14 cellular contexts compared by ENCODE assay signal in genomic region chr7:22430457-22430856, GRCh38.
DNase-seq lines count a peak whose midpoint lies in the region; ATAC-seq and TF ChIP-seq lines count a peak whose summit lies in the region.
"Had no signal": no experiment of that assay in that cellular context is flagged by ENCODE, and none has a peak within 500 bp of the region (broad histone marks: within the 10 kb centered on the region; RNA-seq: fewer than 3 reads in every experiment).

No MANE protein-coding gene starts in this region.

- H3K4me3 ChIP-seq in AG09309 (ENCODE audit: control insufficient read depth, low read depth, low read length), result no peak overlapping the region
- H3K4me3 ChIP-seq in mammary epithelial cell (replicated peaks in 1 of 3; ENCODE audit: insufficient read depth in 1 of 3, low read depth in 2 of 3, low read length in 3 of 3), result no peak overlapping the region
- no peak overlapping the region for H3K4me3 ChIP-seq in MM.1S (ENCODE audit: low read length)
- H3K4me3 ChIP-seq: tibial artery had no signal

- H3K4me2 ChIP-seq in mammary epithelial cell (ENCODE audit: insufficient read depth, low read depth, low read length) (peak overlapping the region; percentile 13), MM.1S (ENCODE audit: low read depth, low read length) (no peak overlapping the region)

- TF ChIP-seq CTCF in AG09309 (IDR thresholded peaks at IDR 0.05; ENCODE audit: control insufficient read depth, insufficient read depth, low read depth, low read length, missing control alignments) (no peak), mammary epithelial cell (conservative IDR thresholded peaks at IDR 0.05 in 1 of 2, IDR thresholded peaks at IDR 0.05 in 1 of 2; ENCODE audit: extremely low read depth in 1 of 2, insufficient read depth in 1 of 2, low read depth in 1 of 2, low read length in 2 of 2) (no peak), omental fat pad (IDR thresholded peaks at IDR 0.05) (no peak), MM.1S (IDR thresholded peaks at IDR 0.05; ENCODE audit: low read length) (no peak)

- H3K9me3 ChIP-seq in mammary epithelial cell (replicated peaks; ENCODE audit: insufficient read depth, low read length) (no peaks in the 10 kb centered on the region), MM.1S (replicated peaks; ENCODE audit: insufficient read depth, low read length) (no peaks in the 10 kb centered on the region)
- H3K9me3 ChIP-seq: tibial artery had no signal

- no peaks in the 10 kb centered on the region for H3K79me2 ChIP-seq in mammary epithelial cell (ENCODE audit: insufficient read depth, low read length)
- no peaks in the 10 kb centered on the region for H3K79me2 ChIP-seq in MM.1S (ENCODE audit: low read length)

- H2AFZ ChIP-seq in mammary epithelial cell (ENCODE audit: low read depth, low read length) (peak overlapping the region; percentile 57), MM.1S (ENCODE audit: low read length) (no peak overlapping the region)

- DNase-seq in AG09309 (ENCODE audit: low read depth), result peak; percentile 42
- peak; percentile 65 for DNase-seq in HT1080 (ENCODE audit: low read depth)
- DNase-seq in mammary epithelial cell, result peak; percentile 97
- DNase-seq in glomerular visceral epithelial cell (ENCODE audit: extremely low spot score), result peak; percentile 28
- DNase-seq in omental fat pad (ENCODE audit: low spot score), result no peak
- no peak for DNase-seq in MM.1S
- DNase-seq: ACHN; activated effector memory CD4-positive, alpha-beta T cell treated with anti-CD3 and anti-CD28 coated beads, Interleukin-2, amount 50 U/mL, for 16 hours; NCI-H2081 treated with DMSO at 0.1 percent for 48 hours; nucleus accumbens; stimulated activated CD4-positive, alpha-beta T cell treated with anti-CD3 and anti-CD28 coated beads, Interleukin-15, amount 100 ng/mL, for 24 hours; tibial artery had no signal

- H3K27me3 ChIP-seq in mammary epithelial cell (ENCODE audit: insufficient read depth, low read length) (no peaks in the 10 kb centered on the region), MM.1S (replicated peaks; ENCODE audit: insufficient read depth, low read length) (no peaks in the 10 kb centered on the region)
- H3K27me3 ChIP-seq: tibial artery had no signal

- in situ Hi-C loops in mammary epithelial cell (cut with MboI; ENCODE audit: low sequenced_read_pairs in 2 of 2), result no loop called here

- ATAC-seq in HG03135 (IDR thresholded peaks at IDR 0.05; ENCODE audit: unreplicated experiment), result no peak
- no peak for ATAC-seq in omental fat pad (ENCODE audit: low FRiP score)
- ATAC-seq in HG03354 (IDR thresholded peaks at IDR 0.05; ENCODE audit: poor library complexity, severe bottlenecking, unreplicated experiment), result no peak

- H3K36me3 ChIP-seq in mammary epithelial cell (ENCODE audit: insufficient read depth, low read length) (no peaks in the 10 kb centered on the region), MM.1S (replicated peaks; ENCODE audit: insufficient read depth, low read length) (no peaks in the 10 kb centered on the region)
- H3K36me3 ChIP-seq: tibial artery had no signal

- CTCF ChIA-PET in mammary epithelial cell (lab: Charles Lee; ENCODE audit: low non-redundant PET), result no interaction called here

- no peak overlapping the region for H3K9ac ChIP-seq in mammary epithelial cell (ENCODE audit: insufficient read depth, low read length)
- H3K9ac ChIP-seq in MM.1S (ENCODE audit: low read length), result no peak overlapping the region

- dilution Hi-C loops in mammary epithelial cell (cut with HindIII; ENCODE audit: low sequenced_read_pairs), result no loop called here

- H3F3A ChIP-seq in MM.1S (ENCODE audit: insufficient read depth, low read length), result peaks cover 5% of the 10 kb centered on the region

- intact Hi-C loops in mammary epithelial cell (cut with micrococcal nuclease), result loop anchor here (1.0 kb wide), 1 partner anchor 73 kb away; the partner anchor contains the start of gene RAPGEF5

- no peaks in the 10 kb centered on the region for H4K20me1 ChIP-seq in mammary epithelial cell (ENCODE audit: insufficient read depth, low read length)
- no peaks in the 10 kb centered on the region for H4K20me1 ChIP-seq in MM.1S (ENCODE audit: insufficient read depth, low read length)

- H3K4me1 ChIP-seq in mammary epithelial cell (ENCODE audit: insufficient read depth, low read length), result peaks cover 49% of the 10 kb centered on the region
- peaks cover 14% of the 10 kb centered on the region for H3K4me1 ChIP-seq in MM.1S (ENCODE audit: low read length)

- BruUV-seq in mammary epithelial cell (replicated peaks; lab: Mats Ljungman, UMichigan), result no TSS peak

- WGBS in mammary epithelial cell (ENCODE audit: low coverage, missing lambda C conversion rate), result 11% methylated on average over 5 of the region's 5 CpGs

- H3K9me2 ChIP-seq in MM.1S (replicated peaks; ENCODE audit: insufficient read depth, low read length), result no peaks in the 10 kb centered on the region

- H3K27ac ChIP-seq in mammary epithelial cell (ENCODE audit: insufficient read depth, low read depth, low read length) (peak overlapping the region; percentile 81), MM.1S (ENCODE audit: low read length) (no peak overlapping the region)
- H3K27ac ChIP-seq: tibial artery had no signal

Comparison
In these comparisons a context has a peak if more than half of its experiments do, and no peak if none do; other contexts are left out.
1. DNase-seq: peak in AG09309 (single experiment), HT1080 (single experiment), mammary epithelial cell (single experiment) and glomerular visceral epithelial cell (single experiment); none in omental fat pad (single experiment) and MM.1S (single experiment).